Comparison of ENCODE assay signal across 8 cellular contexts in genomic region chr4:78058591-78059523, GRCh38. TPM values are rescaled to one million over a fixed set of nuclear protein-coding genes. Genes with fewer than 3 reads are reported as not detected.
DNase-seq lines count a peak whose midpoint lies in the region; ATAC-seq and TF ChIP-seq lines count a peak whose summit lies in the region.

No MANE protein-coding gene starts in this region.

- POLR2A ChIA-PET in naive thymus-derived CD8-positive, alpha-beta T cell (lab: Charles Lee) = interaction anchor here (0.9 kb wide), 1 partner anchor 239 kb away, joined by 4 read pairs; the partner anchor contains the start of gene CNOT6L

- TF ChIP-seq CTCF in WI38 (IDR thresholded peaks at IDR 0.05; ENCODE audit: low read depth, low read length) = no peak
- no peak for TF ChIP-seq CTCF in fibroblast of mammary gland (conservative IDR thresholded peaks at IDR 0.05; ENCODE audit: control insufficient read depth, insufficient read depth, low read depth, low read length)

- no peak for ATAC-seq in naive thymus-derived CD8-positive, alpha-beta T cell
- ATAC-seq in HG02938 (IDR thresholded peaks at IDR 0.05; ENCODE audit: unreplicated experiment) (no peak), GM21786 (IDR thresholded peaks at IDR 0.05; ENCODE audit: unreplicated experiment) (no peak), HG02870 (IDR thresholded peaks at IDR 0.05; ENCODE audit: unreplicated experiment) (no peak)

- H3K4me3 Mint-ChIP-seq in naive thymus-derived CD8-positive, alpha-beta T cell = peak overlapping the region; percentile 85 to 97 (median 90)

- in situ Hi-C loops in KBM-7 (cut with MboI; ENCODE audit: low pct_unique_long_range_greater_than_20kb, low sequenced_read_pairs) = no loop called here

- H3K27me3 Mint-ChIP-seq in naive thymus-derived CD8-positive, alpha-beta T cell = peaks cover 28 to 63% (median 45%) of the 10 kb centered on the region in 5 donors

- H3K27ac Mint-ChIP-seq in naive thymus-derived CD8-positive, alpha-beta T cell = peak overlapping the region in 2 of 10 donors; percentile 3 to 40

- H3K9me3 Mint-ChIP-seq in naive thymus-derived CD8-positive, alpha-beta T cell = no peaks in the 10 kb centered on the region

- H3K4me1 Mint-ChIP-seq in naive thymus-derived CD8-positive, alpha-beta T cell = peaks cover 23 to 34% (median 28%) of the 10 kb centered on the region in 4 donors

- DNase-seq in DMS53 (lab: John Stamatoyannopoulos, UW) (peak; percentile 73), KBM-7 (peak; percentile 47), fibroblast of mammary gland (ENCODE audit: low read depth) (peak; percentile 36)
- peak in 4 of 10 donors; percentile 8 to 59 (median 12) for DNase-seq in naive thymus-derived CD8-positive, alpha-beta T cell

- H3K36me3 Mint-ChIP-seq in naive thymus-derived CD8-positive, alpha-beta T cell = no peaks in the 10 kb centered on the region

- H3K4me3 ChIP-seq in WI38 (ENCODE audit: low read depth, low read length) (peak overlapping the region; percentile 62), fibroblast of mammary gland (ENCODE audit: control insufficient read depth, low read depth, low read length) (peak overlapping the region; percentile 75)

RNA-seq across cellular contexts. Expression of gene FRAS1, which starts 1.7 kb away (rescaled TPM):
- not detected for total RNA-seq in naive thymus-derived CD8-positive, alpha-beta T cell
- polyA plus RNA-seq in naive thymus-derived CD8-positive, alpha-beta T cell = under 1 TPM in 2 of 3 donors, not detected in 1; 0.02 to 0.06 TPM
